ENCODE assay signal across 21 cellular contexts in genomic region chr4:146485968-146486367, GRCh38. TPM values are rescaled to one million over a fixed set of nuclear protein-coding genes. Genes with fewer than 3 reads are reported as not detected.
A peak's percentile ranks its signal among the peaks of the same experiment; 100 is the strongest.
DNase-seq lines count a peak whose midpoint lies in the region; ATAC-seq and TF ChIP-seq lines count a peak whose summit lies in the region.
"Had no signal": no experiment of that assay in that cellular context is flagged by ENCODE, and none has a peak within 500 bp of the region (broad histone marks: within the 10 kb centered on the region; RNA-seq: fewer than 3 reads in every experiment).

No MANE protein-coding gene starts in this region.

- H3K36me3 ChIP-seq in heart right ventricle, result peaks cover 0 to 43% (median 0%) of the 10 kb centered on the region in 9 donors
- H3K36me3 ChIP-seq: Peyer's patch had no signal

- peaks cover 0 to 39% (median 23%) of the 10 kb centered on the region in 11 donors for H3K9me3 ChIP-seq in heart right ventricle

- H3K27ac ChIP-seq in heart right ventricle, result no peak overlapping the region
- H3K27ac ChIP-seq: BLaER1, Peyer's patch, psoas muscle, thoracic aorta, VCaP had no signal

- H3K9me3 Mint-ChIP-seq in effector memory CD8-positive, alpha-beta T cell, result peaks cover 5 to 11% of the 10 kb centered on the region in 2 donors

- DNase-seq in GM20000 (ENCODE audit: low spot score) (peak; percentile 8), ecto neural progenitor cell (ENCODE audit: low spot score) (no peak), heart right ventricle (no peak), DMS53 (lab: John Stamatoyannopoulos, UW) (no peak)
- DNase-seq in effector memory CD8-positive, alpha-beta T cell, result no peak
- no peak for DNase-seq in activated CD8-positive, alpha-beta memory T cell treated with anti-CD3 and anti-CD28 coated beads, Interleukin-2, amount 50 U/mL, for 48 hours
- DNase-seq: activated CD8-positive, alpha-beta memory T cell treated with anti-CD3 and anti-CD28 coated beads, Interleukin-2, amount 10 ng/mL, durations not matched to agents 7 days and 5 days; activated naive CD4-positive, alpha-beta T cell treated with anti-CD3 and anti-CD28 coated beads, Interleukin-2, amount 50 U/mL, for 16 hours; effector CD4-positive, alpha-beta T cell; naive B cell; NCI-H1694; NCI-H526; Peyer's patch; psoas muscle; SW 1271 had no signal

- no peaks in the 10 kb centered on the region for H3K27me3 Mint-ChIP-seq in effector memory CD8-positive, alpha-beta T cell
- H3K27me3 Mint-ChIP-seq: activated CD8-positive, alpha-beta memory T cell treated with anti-CD3 and anti-CD28 coated beads, Interleukin-2, amount 10 ng/mL, durations not matched to agents 7 days and 5 days; brain; naive B cell had no signal

- H3K4me3 ChIP-seq in heart right ventricle, result no peak overlapping the region
- H3K4me3 ChIP-seq: BLaER1, Peyer's patch, psoas muscle, thoracic aorta had no signal

- ATAC-seq in GM18858 (IDR thresholded peaks at IDR 0.05; ENCODE audit: unreplicated experiment) (peak; percentile 43), HG03039 (IDR thresholded peaks at IDR 0.05; ENCODE audit: unreplicated experiment) (peak; percentile 50), heart right ventricle (no peak)
- no peak for ATAC-seq in effector memory CD8-positive, alpha-beta T cell (replicated peaks)
- ATAC-seq: psoas muscle had no signal

- intact Hi-C loops in heart right ventricle (cut with DNase I), result no loop called here

- peak overlapping the region; percentile 73 to 80 for H3K27ac Mint-ChIP-seq in effector memory CD8-positive, alpha-beta T cell
- H3K27ac Mint-ChIP-seq: activated CD8-positive, alpha-beta memory T cell treated with anti-CD3 and anti-CD28 coated beads, Interleukin-2, amount 10 ng/mL, durations not matched to agents 7 days and 5 days; brain had no signal

- peaks cover 24 to 39% of the 10 kb centered on the region in 2 donors for H3K4me1 Mint-ChIP-seq in effector memory CD8-positive, alpha-beta T cell (ENCODE audit: low read depth in 2 of 2)

- H3K4me1 ChIP-seq in heart right ventricle, result peaks cover 0 to 8% (median under 1%) of the 10 kb centered on the region in 9 donors
- H3K4me1 ChIP-seq: BLaER1, Peyer's patch, psoas muscle had no signal

- peak overlapping the region in 1 of 2 donors; percentile 53 for H3K4me3 Mint-ChIP-seq in effector memory CD8-positive, alpha-beta T cell
- H3K4me3 Mint-ChIP-seq: activated CD8-positive, alpha-beta memory T cell treated with anti-CD3 and anti-CD28 coated beads, Interleukin-2, amount 10 ng/mL, durations not matched to agents 7 days and 5 days; brain; naive B cell had no signal

- H3K27me3 ChIP-seq in heart right ventricle, result no peaks in the 10 kb centered on the region
- H3K27me3 ChIP-seq: BLaER1, Peyer's patch had no signal

- H3K36me3 Mint-ChIP-seq in effector memory CD8-positive, alpha-beta T cell (ENCODE audit: insufficient read depth), result no peaks in the 10 kb centered on the region

- TF ChIP-seq CTCF in GM20000 (IDR thresholded peaks at IDR 0.05; ENCODE audit: extremely low read depth, missing control alignments) (no peak), heart right ventricle (IDR thresholded peaks at IDR 0.05) (no peak)

RNA-seq across cellular contexts. Expression of gene SLC10A7, which starts 35.8 kb away (rescaled TPM):
- total RNA-seq in heart right ventricle, result 1 to 10 TPM; 2.9 to 6.6 (median 4.4) TPM
- polyA plus RNA-seq in heart right ventricle, result 1 to 10 TPM; 1.3 to 1.7 TPM

Comparison
In these comparisons a context has a peak if more than half of its experiments do, and no peak if none do; other contexts are left out.
1. ATAC-seq: peak in GM18858 (single experiment) and HG03039 (single experiment); none in effector memory CD8-positive, alpha-beta T cell (single experiment) and heart right ventricle (0 of 8).